In genomic region chr10:133324198-133324792, GRCh38 we compare ENCODE assay signal across 10 cellular contexts. TPM values are rescaled to one million over a fixed set of nuclear protein-coding genes. Genes with fewer than 3 reads are reported as not detected.
A peak's percentile ranks its signal among the peaks of the same experiment; 100 is the strongest.
DNase-seq lines count a peak whose midpoint lies in the region; ATAC-seq and TF ChIP-seq lines count a peak whose summit lies in the region.
"Had no signal": no experiment of that assay in that cellular context is flagged by ENCODE, and none has a peak within 500 bp of the region (broad histone marks: within the 10 kb centered on the region; RNA-seq: fewer than 3 reads in every experiment).

No MANE protein-coding gene starts in this region.

- H3K27me3 ChIP-seq in parathyroid adenoma (ENCODE audit: control insufficient read depth, insufficient read depth, low read length) (no peaks in the 10 kb centered on the region), ascending aorta (peaks cover 19% of the 10 kb centered on the region)

- intact Hi-C loops in ascending aorta (cut with DNase I): loop anchor here (10.0 kb wide), 1 partner anchor 191 kb away; no protein-coding TSS in a partner anchor

- DNase-seq in 8988T (peak; percentile 98), GM20000 (ENCODE audit: low spot score) (peak; percentile 71), NCI-H345 (lab: John Stamatoyannopoulos, UW) (peak; percentile 78), fibroblast of the aortic adventitia (ENCODE audit: low read depth) (peak; percentile 49), ascending aorta (ENCODE audit: low spot score in 2 of 2) (no peak)
- peak; percentile 49 for DNase-seq in activated CD8-positive, alpha-beta memory T cell treated with anti-CD3 and anti-CD28 coated beads, Interleukin-2, amount 50 U/mL, for 4 hours

- no peaks in the 10 kb centered on the region for H3K9me3 ChIP-seq in parathyroid adenoma (ENCODE audit: control insufficient read depth, low read length)
- H3K9me3 ChIP-seq in ascending aorta: no peaks in the 10 kb centered on the region
- H3K9me3 ChIP-seq: thoracic aorta had no signal

- H3K36me3 ChIP-seq in parathyroid adenoma (ENCODE audit: control insufficient read depth, insufficient read depth, low read length) (no peaks in the 10 kb centered on the region), ascending aorta (no peaks in the 10 kb centered on the region)
- H3K36me3 ChIP-seq: thoracic aorta had no signal

- ATAC-seq in GM18870 (IDR thresholded peaks at IDR 0.05; ENCODE audit: unreplicated experiment): no peak

- peak overlapping the region; percentile 33 for H3K4me3 ChIP-seq in fibroblast of the aortic adventitia (ENCODE audit: low read depth, low read length)
- H3K4me3 ChIP-seq in parathyroid adenoma (ENCODE audit: low read depth, low read length): no peak overlapping the region
- H3K4me3 ChIP-seq in ascending aorta: no peak overlapping the region

- peak overlapping the region; percentile 45 for H2AFZ ChIP-seq in parathyroid adenoma

- peak overlapping the region; percentile 36 for H3K4me2 ChIP-seq in parathyroid adenoma (ENCODE audit: low read length)

- H3K79me2 ChIP-seq in parathyroid adenoma: no peaks in the 10 kb centered on the region

- TF ChIP-seq CTCF in GM20000 (IDR thresholded peaks at IDR 0.05; ENCODE audit: extremely low read depth, missing control alignments): no peak
- TF ChIP-seq CTCF in fibroblast of the aortic adventitia (IDR thresholded peaks at IDR 0.05; ENCODE audit: insufficient read depth, low read length): no peak
- no peak for TF ChIP-seq CTCF in parathyroid adenoma (IDR thresholded peaks at IDR 0.05)
- no peak for TF ChIP-seq CTCF in ascending aorta (IDR thresholded peaks at IDR 0.05)

- H3K27ac ChIP-seq in parathyroid adenoma: no peak overlapping the region
- H3K27ac ChIP-seq in ascending aorta: no peak overlapping the region
- H3K27ac ChIP-seq: thoracic aorta had no signal

- peaks cover 4% of the 10 kb centered on the region for H3K4me1 ChIP-seq in parathyroid adenoma
- peaks cover 8 to 11% of the 10 kb centered on the region in 2 donors for H3K4me1 ChIP-seq in ascending aorta

- no peak overlapping the region for H3K9ac ChIP-seq in parathyroid adenoma

RNA-seq across cellular contexts. Expression of gene CALY, which starts 12.4 kb away (rescaled TPM):
- total RNA-seq in fibroblast of the aortic adventitia (ENCODE audit: low replicate concordance) (not detected in 2 replicates), ascending aorta (not detected)
- total RNA-seq: activated naive CD4-positive, alpha-beta T cell treated with anti-CD3 and anti-CD28 coated beads, Interleukin-2, amount 50 U/mL, for 72 hours; thoracic aorta had no signal

RNA-seq across cellular contexts. Expression of gene ZNF511, which starts 15.6 kb away (rescaled TPM):
- total RNA-seq in fibroblast of the aortic adventitia (ENCODE audit: low replicate concordance) (1.7 and 22.1 TPM in 2 replicates), ascending aorta (51.8 TPM)

RNA-seq across cellular contexts. Expression of gene TUBGCP2, which starts 15.6 kb away (rescaled TPM):
- total RNA-seq in fibroblast of the aortic adventitia (ENCODE audit: low replicate concordance): 33.0 and 72.8 TPM in 2 replicates
- 72.4 TPM for total RNA-seq in ascending aorta

RNA-seq across cellular contexts. Expression of gene PRAP1, which starts 22.9 kb away (rescaled TPM):
- total RNA-seq in fibroblast of the aortic adventitia (ENCODE audit: low replicate concordance) (not detected in 2 replicates), ascending aorta (not detected)
- total RNA-seq: activated naive CD4-positive, alpha-beta T cell treated with anti-CD3 and anti-CD28 coated beads, Interleukin-2, amount 50 U/mL, for 72 hours; thoracic aorta had no signal

RNA-seq across cellular contexts. Expression of gene FUOM, which starts 33.5 kb away (rescaled TPM):
- total RNA-seq in fibroblast of the aortic adventitia (ENCODE audit: low replicate concordance) (4.0 and 16.9 TPM in 2 replicates), ascending aorta (38.5 TPM)

Comparison
In these comparisons a context has a peak if more than half of its experiments do, and no peak if none do; other contexts are left out.
1. DNase-seq: peak in 8988T (single experiment), GM20000 (single experiment), NCI-H345 (single experiment), activated CD8-positive, alpha-beta memory T cell treated with anti-CD3 and anti-CD28 coated beads, Interleukin-2, amount 50 U/mL, for 4 hours (single experiment) and fibroblast of the aortic adventitia (single experiment); none in ascending aorta (0 of 2).